22 cellular contexts compared by ENCODE assay signal in the genomic region with DNA sequence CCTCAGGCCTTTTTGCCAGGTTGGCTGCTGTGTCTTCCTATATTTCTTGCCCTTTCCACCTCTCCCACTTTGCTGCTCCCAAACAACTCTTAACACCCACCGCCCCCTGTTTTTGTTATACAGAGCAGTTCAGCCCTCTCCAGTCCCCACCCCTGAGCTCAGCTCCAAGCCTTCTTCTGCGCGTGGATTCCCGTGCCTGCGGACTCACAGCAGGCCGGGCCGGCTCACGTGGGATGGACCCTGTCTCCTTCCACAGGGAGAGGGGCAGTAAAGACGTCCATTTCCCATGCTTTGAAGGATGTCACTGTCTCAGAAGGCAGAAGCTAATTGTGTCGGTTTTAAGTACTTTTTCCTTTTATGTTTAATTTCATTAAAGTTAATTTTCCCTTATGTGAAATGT.
"Had no signal": no experiment of that assay in that cellular context is flagged by ENCODE, and none has a peak within 500 bp of the region (broad histone marks: within the 10 kb centered on the region; RNA-seq: fewer than 3 reads in every experiment).

No MANE protein-coding gene starts in this region.

- H3K9me3 ChIP-seq: breast epithelium, pancreas, psoas muscle, suprapubic skin, tibial artery, upper lobe of right lung had no signal

- H3K9me3 Mint-ChIP-seq: activated B cell treated with CpG ODN at 0.5 μM for 24 hours; activated naive CD8-positive, alpha-beta T cell treated with anti-CD3 and anti-CD28 coated beads, Interleukin-2, amount 10 ng/mL, durations not matched to agents 7 days and 5 days; naive thymus-derived CD8-positive, alpha-beta T cell had no signal

- ATAC-seq: activated CD4-positive, alpha-beta T cell treated with anti-CD3 and anti-CD28 coated beads for 36 hours; naive thymus-derived CD8-positive, alpha-beta T cell; pancreas; psoas muscle had no signal

- H3K27me3 ChIP-seq: breast epithelium, pancreas, suprapubic skin, tibial artery, upper lobe of right lung had no signal

- H3K27ac ChIP-seq: breast epithelium, pancreas, psoas muscle, suprapubic skin, tibial artery, upper lobe of right lung had no signal

- H3K36me3 Mint-ChIP-seq: activated naive CD4-positive, alpha-beta T cell treated with anti-CD3 and anti-CD28 coated beads, Interleukin-2, amount 10 ng/mL, durations not matched to agents 7 days and 5 days; activated naive CD8-positive, alpha-beta T cell treated with anti-CD3 and anti-CD28 coated beads, Interleukin-2, amount 10 ng/mL, durations not matched to agents 7 days and 5 days; naive thymus-derived CD8-positive, alpha-beta T cell had no signal

- H3K4me3 Mint-ChIP-seq: activated B cell treated with CpG ODN at 0.5 μM for 24 hours; activated CD4-positive, alpha-beta T cell treated with anti-CD3 and anti-CD28 coated beads for 36 hours; activated naive CD4-positive, alpha-beta T cell treated with anti-CD3 and anti-CD28 coated beads, Interleukin-2, amount 10 ng/mL, durations not matched to agents 7 days and 5 days; activated naive CD8-positive, alpha-beta T cell treated with anti-CD3 and anti-CD28 coated beads, Interleukin-2, amount 10 ng/mL, durations not matched to agents 7 days and 5 days; naive thymus-derived CD8-positive, alpha-beta T cell had no signal

- H3K4me1 Mint-ChIP-seq: activated CD4-positive, alpha-beta T cell treated with anti-CD3 and anti-CD28 coated beads for 36 hours; activated naive CD4-positive, alpha-beta T cell treated with anti-CD3 and anti-CD28 coated beads, Interleukin-2, amount 10 ng/mL, durations not matched to agents 7 days and 5 days; activated naive CD8-positive, alpha-beta T cell treated with anti-CD3 and anti-CD28 coated beads, Interleukin-2, amount 10 ng/mL, durations not matched to agents 7 days and 5 days; naive thymus-derived CD8-positive, alpha-beta T cell had no signal

- H3K27ac Mint-ChIP-seq: activated B cell treated with CpG ODN at 0.5 μM for 24 hours; activated CD4-positive, alpha-beta T cell treated with anti-CD3 and anti-CD28 coated beads for 36 hours; activated naive CD4-positive, alpha-beta T cell treated with anti-CD3 and anti-CD28 coated beads, Interleukin-2, amount 10 ng/mL, durations not matched to agents 7 days and 5 days; activated naive CD8-positive, alpha-beta T cell treated with anti-CD3 and anti-CD28 coated beads, Interleukin-2, amount 10 ng/mL, durations not matched to agents 7 days and 5 days had no signal

- H3K4me3 ChIP-seq: breast epithelium, pancreas, psoas muscle, suprapubic skin, tibial artery, upper lobe of right lung had no signal

- H3K27me3 Mint-ChIP-seq: activated CD4-positive, alpha-beta T cell treated with anti-CD3 and anti-CD28 coated beads for 36 hours; activated naive CD8-positive, alpha-beta T cell treated with anti-CD3 and anti-CD28 coated beads, Interleukin-2, amount 10 ng/mL, durations not matched to agents 7 days and 5 days had no signal

- DNase-seq: activated B cell treated with CpG ODN at 0.5 μM for 24 hours; activated CD4-positive, alpha-beta T cell treated with anti-CD3 and anti-CD28 coated beads for 36 hours; activated CD4-positive, alpha-beta T cell treated with anti-CD3 and anti-CD28 coated beads, Interleukin-2, amount 50 U/mL, for 4 hours; activated gamma-delta T cell; activated naive CD4-positive, alpha-beta T cell treated with anti-CD3 and anti-CD28 coated beads, Interleukin-2, amount 10 ng/mL, durations not matched to agents 7 days and 5 days; activated naive CD8-positive, alpha-beta T cell treated with anti-CD3 and anti-CD28 coated beads, Interleukin-2, amount 10 ng/mL, durations not matched to agents 7 days and 5 days; dermis blood vessel endothelial cell; effector CD4-positive, alpha-beta T cell; islet precursor cell; mammary epithelial cell; midbrain; naive thymus-derived CD8-positive, alpha-beta T cell; pancreas; psoas muscle; stimulated activated CD4-positive, alpha-beta T cell treated with anti-CD3 and anti-CD28 coated beads, Interleukin-15, amount 100 ng/mL, for 24 hours; stimulated activated CD4-positive, alpha-beta T cell treated with anti-CD3 and anti-CD28 coated beads, Interleukin-2, amount 100 ng/mL, for 24 hours; stimulated activated naive CD4-positive, alpha-beta T cell; T-helper 2 cell; tibial artery; upper lobe of right lung had no signal

- H3K36me3 ChIP-seq: breast epithelium, pancreas, suprapubic skin, upper lobe of right lung had no signal

- H3K4me1 ChIP-seq: breast epithelium, pancreas, psoas muscle, suprapubic skin, upper lobe of right lung had no signal
